In the genomic region with DNA sequence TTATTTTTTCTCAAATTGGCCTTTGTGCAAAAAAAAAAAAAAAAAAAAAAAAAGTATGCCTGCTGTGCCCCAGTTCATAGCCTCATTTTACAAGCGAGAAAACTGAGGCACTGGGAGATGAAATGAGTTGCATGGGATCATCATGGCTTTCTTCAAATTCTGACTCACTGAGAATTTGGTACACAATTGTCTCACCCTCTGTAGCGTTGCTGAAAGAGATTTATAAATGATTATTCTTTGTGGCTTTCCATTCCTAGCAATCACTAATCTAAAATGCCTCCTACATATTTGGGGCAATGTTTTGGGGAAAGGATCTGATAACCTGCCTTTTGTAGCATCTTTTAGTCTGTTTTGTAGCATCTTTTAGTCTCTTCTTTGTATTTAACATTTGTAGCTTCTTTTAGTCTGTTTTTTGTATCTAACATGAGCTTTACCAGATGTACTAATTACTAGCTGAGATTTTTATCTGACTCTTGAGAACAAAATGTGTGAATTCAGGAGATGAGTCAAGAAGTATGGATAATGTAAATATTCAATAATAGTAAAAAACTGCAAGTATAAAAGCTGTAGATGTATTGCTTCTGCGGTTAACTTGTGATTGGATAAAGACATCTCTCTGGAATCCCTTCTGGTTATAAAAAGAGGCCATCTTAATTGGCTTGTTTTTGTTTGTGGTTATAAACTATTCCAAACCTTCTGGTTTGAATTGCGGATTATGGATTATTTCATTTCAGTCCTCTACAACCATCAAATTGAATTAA, we compare ENCODE assay signal across 1 cellular context.
TF ChIP-seq lines count a peak whose summit lies in the region.

No MANE protein-coding gene starts in this region.

TF ChIP-seq in IMR-90, 13 proteins besides CTCF, POLR2A, EP300 and RAD21 (continued from another document):
- TF ChIP-seq MAFK (IDR thresholded peaks at IDR 0.05; ENCODE audit: low read depth, low read length) (no peak), RFX5 (IDR thresholded peaks at IDR 0.05; ENCODE audit: low read depth, low read length) (no peak)
TF ChIP-seq in IMR-90: peak in this region for 0.
